Comparison of ENCODE assay signal across 29 cellular contexts in genomic region chr6:46242921-46243320, GRCh38.
"Had no signal": no experiment of that assay in that cellular context is flagged by ENCODE, and none has a peak within 500 bp of the region (broad histone marks: within the 10 kb centered on the region; RNA-seq: fewer than 3 reads in every experiment).

No MANE protein-coding gene starts in this region.

- ATAC-seq: activated CD4-positive, alpha-beta T cell treated with anti-CD3 and anti-CD28 coated beads for 36 hours; activated CD8-positive, alpha-beta memory T cell treated with anti-CD3 and anti-CD28 coated beads, Interleukin-2, amount 10 ng/mL, durations not matched to agents 7 days and 5 days; activated CD8-positive, alpha-beta T cell treated with anti-CD3 and anti-CD28 coated beads, Interleukin-2, amount 10 ng/mL, durations not matched to agents 7 days and 5 days; activated naive CD8-positive, alpha-beta T cell treated with anti-CD3 and anti-CD28 coated beads, Interleukin-2, amount 50 U/mL, for 24 hours; body of pancreas had no signal

- H3K27me3 ChIP-seq: body of pancreas, brain microvascular endothelial cell, breast epithelium had no signal

- H3K4me3 ChIP-seq: body of pancreas, breast epithelium had no signal

- H3K36me3 ChIP-seq: brain microvascular endothelial cell, breast epithelium had no signal

- DNase-seq: activated B cell treated with CpG ODN at 0.5 μM for 24 hours; activated CD4-positive, alpha-beta memory T cell treated with anti-CD3 and anti-CD28 coated beads, Interleukin-2, amount 10 ng/mL, durations not matched to agents 7 days and 5 days; activated CD4-positive, alpha-beta T cell treated with anti-CD3 and anti-CD28 coated beads for 1 hour; activated CD4-positive, alpha-beta T cell treated with anti-CD3 and anti-CD28 coated beads for 36 hours; activated CD4-positive, alpha-beta T cell treated with anti-CD3 and anti-CD28 coated beads for 48 hours; activated CD4-positive, alpha-beta T cell treated with anti-CD3 and anti-CD28 coated beads, Interleukin-2, amount 10 ng/mL, durations not matched to agents 7 days and 5 days; activated CD4-positive, alpha-beta T cell treated with anti-CD3 and anti-CD28 coated beads, Interleukin-2, amount 50 U/mL, for 48 hours; activated CD8-positive, alpha-beta memory T cell treated with anti-CD3 and anti-CD28 coated beads for 24 hours; activated CD8-positive, alpha-beta memory T cell treated with anti-CD3 and anti-CD28 coated beads, Interleukin-2, amount 10 ng/mL, durations not matched to agents 7 days and 5 days; activated CD8-positive, alpha-beta memory T cell treated with anti-CD3 and anti-CD28 coated beads, Interleukin-2, amount 50 U/mL, for 48 hours; activated CD8-positive, alpha-beta T cell treated with anti-CD3 and anti-CD28 coated beads, Interleukin-2, amount 10 ng/mL, durations not matched to agents 7 days and 5 days; activated effector memory CD4-positive, alpha-beta T cell treated with Interleukin-2 at 50 U/mL for 16 hours; activated gamma-delta T cell; activated naive CD4-positive, alpha-beta T cell treated with anti-CD3 and anti-CD28 coated beads, Interleukin-2, amount 10 ng/mL, durations not matched to agents 7 days and 5 days; activated naive CD4-positive, alpha-beta T cell treated with Interleukin-2 at 50 U/mL for 16 hours; activated naive CD8-positive, alpha-beta T cell treated with anti-CD3 and anti-CD28 coated beads, Interleukin-2, amount 10 ng/mL, durations not matched to agents 7 days and 5 days; activated naive CD8-positive, alpha-beta T cell treated with anti-CD3 and anti-CD28 coated beads, Interleukin-2, amount 50 U/mL, for 24 hours; activated T-cell treated with anti-CD3 and anti-CD28 coated beads, Interleukin-2, amount 50 U/mL, for 24 hours; activated T-cell treated with anti-CD3 and anti-CD28 coated beads, Interleukin-2, amount 50 U/mL, for 48 hours; amygdala; aorta; body of pancreas; brain microvascular endothelial cell; central memory CD4-positive, alpha-beta T cell; T-helper 1 cell; T-helper 2 cell; T-helper 9 cell had no signal

- H3K9me3 ChIP-seq: body of pancreas, breast epithelium had no signal

- H3K4me1 ChIP-seq: body of pancreas, breast epithelium had no signal

- H3K27ac ChIP-seq: body of pancreas, brain microvascular endothelial cell, breast epithelium, VCaP had no signal
